14 cellular contexts compared by ENCODE assay signal in genomic region chr7:152137476-152138025, GRCh38.
A peak's percentile ranks its signal among the peaks of the same experiment; 100 is the strongest.
DNase-seq lines count a peak whose midpoint lies in the region; ATAC-seq and TF ChIP-seq lines count a peak whose summit lies in the region.
"Had no signal": no experiment of that assay in that cellular context is flagged by ENCODE, and none has a peak within 500 bp of the region (broad histone marks: within the 10 kb centered on the region; RNA-seq: fewer than 3 reads in every experiment).

No MANE protein-coding gene starts in this region.

- H3K27me3 Mint-ChIP-seq in WTC11 (ENCODE audit: low read depth) = no peaks in the 10 kb centered on the region
- H3K27me3 Mint-ChIP-seq: activated T-helper 17 cell treated with anti-CD3 and anti-CD28 coated beads, Interleukin-2, amount 50 U/mL, for 72 hours had no signal

- H3K36me3 Mint-ChIP-seq in WTC11 = peaks cover 42% of the 10 kb centered on the region

- H3K9me3 Mint-ChIP-seq in WTC11 = no peaks in the 10 kb centered on the region
- H3K9me3 Mint-ChIP-seq: activated T-helper 17 cell treated with anti-CD3 and anti-CD28 coated beads, Interleukin-2, amount 50 U/mL, for 72 hours had no signal

- no peak overlapping the region for H3K27ac Mint-ChIP-seq in WTC11
- H3K27ac Mint-ChIP-seq: activated T-helper 17 cell treated with anti-CD3 and anti-CD28 coated beads, Interleukin-2, amount 50 U/mL, for 72 hours had no signal

- no peaks in the 10 kb centered on the region for H3K27me3 ChIP-seq in muscle layer of colon (ENCODE audit: control insufficient read depth in 1 of 2, insufficient read depth in 2 of 2, low read length in 2 of 2)
- H3K27me3 ChIP-seq: gastroesophageal sphincter, ovary, tibial artery had no signal

- H3K36me3 ChIP-seq in muscle layer of colon (ENCODE audit: insufficient read depth, low read length) = peaks cover 31% of the 10 kb centered on the region
- H3K36me3 ChIP-seq: ovary had no signal

- H3K4me3 Mint-ChIP-seq in WTC11 = no peak overlapping the region
- H3K4me3 Mint-ChIP-seq: activated T-helper 17 cell treated with anti-CD3 and anti-CD28 coated beads, Interleukin-2, amount 50 U/mL, for 72 hours had no signal

- DNase-seq in DMS79 (lab: John Stamatoyannopoulos, UW) (peak; percentile 71), HT-29 (ENCODE audit: low spot score) (peak; percentile 23), astrocyte of the spinal cord (ENCODE audit: low read depth, low spot score) (peak; percentile 40), WTC11 (ENCODE audit: low spot score) (no peak), Kasumi-1 (lab: John Stamatoyannopoulos, UW) (no peak), NCI-H1048 (lab: John Stamatoyannopoulos, UW) (no peak)
- DNase-seq: left ventricle myocardium superior, NCI-H2171 treated with DMSO at 0.1 percent for 48 hours, small intestine, tibial artery had no signal

- in situ Hi-C loops in astrocyte of the spinal cord (cut with HindIII; ENCODE audit: low sequenced_read_pairs) = no loop called here

- no peak for ATAC-seq in WTC11
- ATAC-seq: activated T-helper 17 cell treated with anti-CD3 and anti-CD28 coated beads, Interleukin-2, amount 50 U/mL, for 72 hours; gastroesophageal sphincter had no signal

- H3K4me1 Mint-ChIP-seq in WTC11 = peaks cover 3% of the 10 kb centered on the region; the same call in 1 of the 2 replicates
- H3K4me1 Mint-ChIP-seq: activated T-helper 17 cell treated with anti-CD3 and anti-CD28 coated beads, Interleukin-2, amount 50 U/mL, for 72 hours had no signal

- POLR2A ChIA-PET in WTC11 (lab: Charles Lee) = interaction anchor here (0.6 kb wide), 1 partner anchor 180 kb away, joined by 3 read pairs; no protein-coding TSS in a partner anchor

- TF ChIP-seq CTCF in astrocyte of the spinal cord (IDR thresholded peaks at IDR 0.05; ENCODE audit: low read depth, low read length) (no peak), WTC11 (IDR thresholded peaks at IDR 0.05) (no peak)

- H3K4me3 ChIP-seq in astrocyte of the spinal cord (ENCODE audit: low read depth, low read length) (no peak overlapping the region), muscle layer of colon (ENCODE audit: low read depth in 1 of 2, low read length in 2 of 2) (no peak overlapping the region)
- H3K4me3 ChIP-seq: gastroesophageal sphincter, ovary, tibial artery had no signal

- no peaks in the 10 kb centered on the region for H3K9me3 ChIP-seq in muscle layer of colon (ENCODE audit: low read length)
- H3K9me3 ChIP-seq: gastroesophageal sphincter, ovary, tibial artery had no signal

- H3K9ac ChIP-seq in muscle layer of colon (ENCODE audit: low read length) = no peak overlapping the region

- peak overlapping the region; percentile 34 for H3K27ac ChIP-seq in muscle layer of colon (ENCODE audit: low read depth, low read length)
- H3K27ac ChIP-seq: tibial artery had no signal

- H3K4me1 ChIP-seq in muscle layer of colon (ENCODE audit: insufficient read depth, low read length) = peaks cover 24% of the 10 kb centered on the region

- CTCF ChIA-PET in WTC11 (lab: Charles Lee) = no interaction called here

TF ChIP-seq in WTC11, 78 proteins besides CTCF, POLR2A, EP300 and RAD21 (continues in another document):
- TF ChIP-seq USF1 (CRISPR knock-in tag; IDR thresholded peaks at IDR 0.05) = no peak
- no peak for TF ChIP-seq NR1H2 (CRISPR knock-in tag; IDR thresholded peaks at IDR 0.05)
- TF ChIP-seq SOX15 (CRISPR knock-in tag; IDR thresholded peaks at IDR 0.05) = no peak
- no peak for TF ChIP-seq SMAD4 (CRISPR knock-in tag; IDR thresholded peaks at IDR 0.05)
- no peak for TF ChIP-seq ATF2 (CRISPR knock-in tag; IDR thresholded peaks at IDR 0.05; ENCODE audit: borderline replicate concordance, low read depth)
- TF ChIP-seq ARID4B (CRISPR knock-in tag; IDR thresholded peaks at IDR 0.05; ENCODE audit: borderline replicate concordance) = no peak
- TF ChIP-seq GABPB1 (CRISPR knock-in tag; IDR thresholded peaks at IDR 0.05) = no peak
- TF ChIP-seq SP1 (CRISPR knock-in tag; conservative IDR thresholded peaks at IDR 0.05) = no peak
- TF ChIP-seq MAX (CRISPR knock-in tag; IDR thresholded peaks at IDR 0.05) = no peak
- no peak for TF ChIP-seq RELA (CRISPR knock-in tag; IDR thresholded peaks at IDR 0.05; ENCODE audit: borderline replicate concordance)
- no peak for TF ChIP-seq CREM (CRISPR knock-in tag; IDR thresholded peaks at IDR 0.05)
- no peak for TF ChIP-seq ZNF416 (CRISPR knock-in tag; IDR thresholded peaks at IDR 0.05)
- no peak for TF ChIP-seq ZNF512 (CRISPR knock-in tag; IDR thresholded peaks at IDR 0.05; ENCODE audit: borderline replicate concordance)
- TF ChIP-seq FOXK1 (CRISPR knock-in tag; IDR thresholded peaks at IDR 0.05) = no peak
- no peak for TF ChIP-seq ZNF121 (CRISPR knock-in tag; IDR thresholded peaks at IDR 0.05)

Comparison
In these comparisons a context has a peak if more than half of its experiments do, and no peak if none do; other contexts are left out.
1. DNase-seq: peak in DMS79 (single experiment), HT-29 (single experiment) and astrocyte of the spinal cord (single experiment); none in WTC11 (single experiment), Kasumi-1 (0 of 2) and NCI-H1048 (single experiment).